ENCODE assay signal across 1 cellular context in the genomic region with DNA sequence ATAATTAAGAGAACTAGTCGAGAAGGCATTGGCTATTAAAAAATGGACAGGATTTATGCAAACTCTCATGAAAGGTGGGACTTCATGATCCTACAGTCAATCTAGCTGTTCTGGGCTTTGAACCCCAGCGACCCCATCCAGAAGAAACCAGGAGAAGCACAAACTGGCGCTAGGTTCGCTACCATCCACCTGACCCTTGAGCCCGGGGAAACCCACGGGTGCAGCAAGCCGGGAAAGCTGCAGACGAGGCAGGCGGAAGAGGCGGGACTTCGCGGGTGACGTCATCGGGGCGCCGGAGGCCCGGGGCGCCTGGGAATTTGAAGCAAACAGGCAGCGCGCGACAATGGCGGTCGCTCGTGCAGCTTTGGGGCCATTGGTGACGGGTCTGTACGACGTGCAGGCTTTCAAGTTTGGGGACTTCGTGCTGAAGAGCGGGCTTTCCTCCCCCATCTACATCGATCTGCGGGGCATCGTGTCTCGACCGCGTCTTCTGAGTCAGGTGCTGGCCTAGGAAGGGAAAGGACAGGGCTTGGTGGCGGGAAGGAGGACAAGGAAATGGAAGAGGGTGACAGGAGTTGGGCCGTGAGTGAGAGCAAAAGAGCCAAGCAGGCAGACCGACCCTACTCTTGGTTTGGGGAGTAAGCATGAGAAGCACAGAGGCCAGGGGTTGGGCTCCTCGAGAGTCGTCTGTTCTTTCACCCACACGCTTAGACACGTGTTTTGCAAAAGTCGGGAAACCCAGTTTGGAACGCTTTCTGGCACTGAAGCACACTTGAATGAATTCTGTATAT.
TF ChIP-seq lines count a peak whose summit lies in the region.

A gene (plus strand): TSS at position 324 of the 791 bp plus-strand sequence. CDS start 20 bp downstream, at position 344.

TF ChIP-seq in HepG2, 621 proteins besides CTCF, POLR2A, EP300 and RAD21 (continued from another document and continues in another):
- TF ChIP-seq, protein P1, sequence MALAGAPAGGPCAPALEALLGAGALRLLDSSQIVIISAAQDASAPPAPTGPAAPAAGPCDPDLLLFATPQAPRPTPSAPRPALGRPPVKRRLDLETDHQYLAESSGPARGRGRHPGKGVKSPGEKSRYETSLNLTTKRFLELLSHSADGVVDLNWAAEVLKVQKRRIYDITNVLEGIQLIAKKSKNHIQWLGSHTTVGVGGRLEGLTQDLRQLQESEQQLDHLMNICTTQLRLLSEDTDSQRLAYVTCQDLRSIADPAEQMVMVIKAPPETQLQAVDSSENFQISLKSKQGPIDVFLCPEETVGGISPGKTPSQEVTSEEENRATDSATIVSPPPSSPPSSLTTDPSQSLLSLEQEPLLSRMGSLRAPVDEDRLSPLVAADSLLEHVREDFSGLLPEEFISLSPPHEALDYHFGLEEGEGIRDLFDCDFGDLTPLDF (CRISPR knock-in tag; IDR thresholded peaks at IDR 0.05), result peak; percentile 82
- TF ChIP-seq, protein P2, sequence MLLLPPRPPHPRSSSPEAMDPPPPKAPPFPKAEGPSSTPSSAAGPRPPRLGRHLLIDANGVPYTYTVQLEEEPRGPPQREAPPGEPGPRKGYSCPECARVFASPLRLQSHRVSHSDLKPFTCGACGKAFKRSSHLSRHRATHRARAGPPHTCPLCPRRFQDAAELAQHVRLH (CRISPR knock-in tag; IDR thresholded peaks at IDR 0.05; ENCODE audit: borderline replicate concordance, low read depth), result peak; percentile 85; the same call in 1 of the 2 replicates
- peak; percentile 27; the same call in 1 of the 2 replicates for TF ChIP-seq SIN3A (IDR thresholded peaks at IDR 0.05; ENCODE audit: borderline replicate concordance, low read depth, low read length)
- no peak for TF ChIP-seq ZNF484 (CRISPR knock-in tag; IDR thresholded peaks at IDR 0.05; ENCODE audit: borderline replicate concordance, low read depth)
- TF ChIP-seq TBP (CRISPR knock-in tag; IDR thresholded peaks at IDR 0.05), result 0 out of 2 replicates have a peak, but pooled peaks have one; percentile 41
- TF ChIP-seq ONECUT2 (CRISPR knock-in tag; IDR thresholded peaks at IDR 0.05), result no peak
- TF ChIP-seq, protein P3, sequence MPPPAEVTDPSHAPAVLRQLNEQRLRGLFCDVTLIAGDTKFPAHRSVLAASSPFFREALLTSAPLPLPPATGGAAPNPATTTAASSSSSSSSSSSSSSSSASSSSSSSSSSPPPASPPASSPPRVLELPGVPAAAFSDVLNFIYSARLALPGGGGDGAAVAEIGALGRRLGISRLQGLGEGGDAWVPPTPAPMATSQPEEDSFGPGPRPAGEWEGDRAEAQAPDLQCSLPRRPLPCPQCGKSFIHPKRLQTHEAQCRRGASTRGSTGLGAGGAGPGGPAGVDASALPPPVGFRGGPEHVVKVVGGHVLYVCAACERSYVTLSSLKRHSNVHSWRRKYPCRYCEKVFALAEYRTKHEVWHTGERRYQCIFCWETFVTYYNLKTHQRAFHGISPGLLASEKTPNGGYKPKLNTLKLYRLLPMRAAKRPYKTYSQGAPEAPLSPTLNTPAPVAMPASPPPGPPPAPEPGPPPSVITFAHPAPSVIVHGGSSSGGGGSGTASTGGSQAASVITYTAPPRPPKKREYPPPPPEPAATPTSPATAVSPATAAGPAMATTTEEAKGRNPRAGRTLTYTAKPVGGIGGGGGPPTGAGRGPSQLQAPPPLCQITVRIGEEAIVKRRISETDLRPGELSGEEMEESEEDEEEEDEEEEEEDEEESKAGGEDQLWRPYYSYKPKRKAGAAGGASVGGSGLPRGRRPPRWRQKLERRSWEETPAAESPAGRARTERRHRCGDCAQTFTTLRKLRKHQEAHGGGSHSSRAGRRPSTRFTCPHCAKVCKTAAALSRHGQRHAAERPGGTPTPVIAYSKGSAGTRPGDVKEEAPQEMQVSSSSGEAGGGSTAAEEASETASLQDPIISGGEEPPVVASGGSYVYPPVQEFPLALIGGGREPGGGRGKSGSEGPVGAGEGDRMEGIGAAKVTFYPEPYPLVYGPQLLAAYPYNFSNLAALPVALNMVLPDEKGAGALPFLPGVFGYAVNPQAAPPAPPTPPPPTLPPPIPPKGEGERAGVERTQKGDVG (CRISPR knock-in tag; IDR thresholded peaks at IDR 0.05; ENCODE audit: borderline replicate concordance), result peak; percentile 67; the same call in 1 of the 2 replicates
- TF ChIP-seq, protein P4, sequence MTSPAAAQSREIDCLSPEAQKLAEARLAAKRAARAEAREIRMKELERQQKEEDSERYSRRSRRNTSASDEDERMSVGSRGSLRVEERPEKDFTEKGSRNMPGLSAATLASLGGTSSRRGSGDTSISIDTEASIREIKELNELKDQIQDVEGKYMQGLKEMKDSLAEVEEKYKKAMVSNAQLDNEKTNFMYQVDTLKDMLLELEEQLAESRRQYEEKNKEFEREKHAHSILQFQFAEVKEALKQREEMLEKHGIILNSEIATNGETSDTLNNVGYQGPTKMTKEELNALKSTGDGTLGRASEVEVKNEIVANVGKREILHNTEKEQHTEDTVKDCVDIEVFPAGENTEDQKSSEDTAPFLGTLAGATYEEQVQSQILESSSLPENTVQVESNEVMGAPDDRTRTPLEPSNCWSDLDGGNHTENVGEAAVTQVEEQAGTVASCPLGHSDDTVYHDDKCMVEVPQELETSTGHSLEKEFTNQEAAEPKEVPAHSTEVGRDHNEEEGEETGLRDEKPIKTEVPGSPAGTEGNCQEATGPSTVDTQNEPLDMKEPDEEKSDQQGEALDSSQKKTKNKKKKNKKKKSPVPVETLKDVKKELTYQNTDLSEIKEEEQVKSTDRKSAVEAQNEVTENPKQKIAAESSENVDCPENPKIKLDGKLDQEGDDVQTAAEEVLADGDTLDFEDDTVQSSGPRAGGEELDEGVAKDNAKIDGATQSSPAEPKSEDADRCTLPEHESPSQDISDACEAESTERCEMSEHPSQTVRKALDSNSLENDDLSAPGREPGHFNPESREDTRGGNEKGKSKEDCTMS (CRISPR knock-in tag; conservative IDR thresholded peaks at IDR 0.05), result 0 out of 2 replicates have a peak, but pooled peaks have one; percentile 44
- TF ChIP-seq ZNF724P (CRISPR knock-in tag; IDR thresholded peaks at IDR 0.05; ENCODE audit: borderline replicate concordance), result no peak; the same call in 1 of the 2 replicates
- no peak for TF ChIP-seq ZNF460 (CRISPR knock-in tag; IDR thresholded peaks at IDR 0.05; ENCODE audit: borderline replicate concordance)
- TF ChIP-seq, protein P5, sequence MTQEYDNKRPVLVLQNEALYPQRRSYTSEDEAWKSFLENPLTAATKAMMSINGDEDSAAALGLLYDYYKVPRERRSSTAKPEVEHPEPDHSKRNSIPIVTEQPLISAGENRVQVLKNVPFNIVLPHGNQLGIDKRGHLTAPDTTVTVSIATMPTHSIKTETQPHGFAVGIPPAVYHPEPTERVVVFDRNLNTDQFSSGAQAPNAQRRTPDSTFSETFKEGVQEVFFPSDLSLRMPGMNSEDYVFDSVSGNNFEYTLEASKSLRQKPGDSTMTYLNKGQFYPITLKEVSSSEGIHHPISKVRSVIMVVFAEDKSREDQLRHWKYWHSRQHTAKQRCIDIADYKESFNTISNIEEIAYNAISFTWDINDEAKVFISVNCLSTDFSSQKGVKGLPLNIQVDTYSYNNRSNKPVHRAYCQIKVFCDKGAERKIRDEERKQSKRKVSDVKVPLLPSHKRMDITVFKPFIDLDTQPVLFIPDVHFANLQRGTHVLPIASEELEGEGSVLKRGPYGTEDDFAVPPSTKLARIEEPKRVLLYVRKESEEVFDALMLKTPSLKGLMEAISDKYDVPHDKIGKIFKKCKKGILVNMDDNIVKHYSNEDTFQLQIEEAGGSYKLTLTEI (CRISPR knock-in tag; conservative IDR thresholded peaks at IDR 0.05), result no peak
- TF ChIP-seq SRF (IDR thresholded peaks at IDR 0.05; ENCODE audit: low read depth, low read length), result no peak
- TF ChIP-seq RFX1 (IDR thresholded peaks at IDR 0.05), result no peak
- no peak for TF ChIP-seq WIZ (CRISPR knock-in tag; IDR thresholded peaks at IDR 0.05)
- TF ChIP-seq KLF13 (CRISPR knock-in tag; IDR thresholded peaks at IDR 0.05), result no peak
- TF ChIP-seq BORCS8-MEF2B (CRISPR knock-in tag; IDR thresholded peaks at IDR 0.05), result peak; percentile 58; the same call in 1 of the 2 replicates
- peak; percentile 51; the same call in 1 of the 2 replicates for TF ChIP-seq ZNF451 (CRISPR knock-in tag; IDR thresholded peaks at IDR 0.05)
- TF ChIP-seq ZNF205 (CRISPR knock-in tag; IDR thresholded peaks at IDR 0.05), result peak; percentile 68; the same call in 1 of the 2 replicates
- TF ChIP-seq NR2C2 (CRISPR knock-in tag; IDR thresholded peaks at IDR 0.05; ENCODE audit: borderline replicate concordance), result peak; percentile 67
- TF ChIP-seq, protein P6, sequence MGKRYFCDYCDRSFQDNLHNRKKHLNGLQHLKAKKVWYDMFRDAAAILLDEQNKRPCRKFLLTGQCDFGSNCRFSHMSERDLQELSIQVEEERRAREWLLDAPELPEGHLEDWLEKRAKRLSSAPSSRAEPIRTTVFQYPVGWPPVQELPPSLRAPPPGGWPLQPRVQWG (CRISPR knock-in tag; IDR thresholded peaks at IDR 0.05; ENCODE audit: borderline replicate concordance, low read depth), result no peak
- no peak for TF ChIP-seq TP53 (CRISPR knock-in tag; conservative IDR thresholded peaks at IDR 0.05)
- no peak for TF ChIP-seq ZNF251 (CRISPR knock-in tag; IDR thresholded peaks at IDR 0.05)
- TF ChIP-seq ZNF121 (CRISPR knock-in tag; IDR thresholded peaks at IDR 0.05), result no peak
- TF ChIP-seq, protein P7, sequence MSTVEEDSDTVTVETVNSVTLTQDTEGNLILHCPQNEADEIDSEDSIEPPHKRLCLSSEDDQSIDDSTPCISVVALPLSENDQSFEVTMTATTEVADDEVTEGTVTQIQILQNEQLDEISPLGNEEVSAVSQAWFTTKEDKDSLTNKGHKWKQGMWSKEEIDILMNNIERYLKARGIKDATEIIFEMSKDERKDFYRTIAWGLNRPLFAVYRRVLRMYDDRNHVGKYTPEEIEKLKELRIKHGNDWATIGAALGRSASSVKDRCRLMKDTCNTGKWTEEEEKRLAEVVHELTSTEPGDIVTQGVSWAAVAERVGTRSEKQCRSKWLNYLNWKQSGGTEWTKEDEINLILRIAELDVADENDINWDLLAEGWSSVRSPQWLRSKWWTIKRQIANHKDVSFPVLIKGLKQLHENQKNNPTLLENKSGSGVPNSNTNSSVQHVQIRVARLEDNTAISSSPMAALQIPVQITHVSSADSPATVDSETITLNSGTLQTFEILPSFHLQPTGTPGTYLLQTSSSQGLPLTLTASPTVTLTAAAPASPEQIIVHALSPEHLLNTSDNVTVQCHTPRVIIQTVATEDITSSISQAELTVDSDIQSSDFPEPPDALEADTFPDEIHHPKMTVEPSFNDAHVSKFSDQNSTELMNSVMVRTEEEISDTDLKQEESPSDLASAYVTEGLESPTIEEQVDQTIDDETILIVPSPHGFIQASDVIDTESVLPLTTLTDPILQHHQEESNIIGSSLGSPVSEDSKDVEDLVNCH (CRISPR knock-in tag; IDR thresholded peaks at IDR 0.05), result no peak
- TF ChIP-seq, protein P8, sequence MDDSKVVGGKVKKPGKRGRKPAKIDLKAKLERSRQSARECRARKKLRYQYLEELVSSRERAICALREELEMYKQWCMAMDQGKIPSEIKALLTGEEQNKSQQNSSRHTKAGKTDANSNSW (CRISPR knock-in tag; IDR thresholded peaks at IDR 0.05; ENCODE audit: borderline replicate concordance), result no peak
- TF ChIP-seq ZNF329 (CRISPR knock-in tag; IDR thresholded peaks at IDR 0.05; ENCODE audit: low read depth), result no peak
- TF ChIP-seq GTF2F1 (IDR thresholded peaks at IDR 0.05; ENCODE audit: low read length), result peak; percentile 49
- TF ChIP-seq, protein P9, sequence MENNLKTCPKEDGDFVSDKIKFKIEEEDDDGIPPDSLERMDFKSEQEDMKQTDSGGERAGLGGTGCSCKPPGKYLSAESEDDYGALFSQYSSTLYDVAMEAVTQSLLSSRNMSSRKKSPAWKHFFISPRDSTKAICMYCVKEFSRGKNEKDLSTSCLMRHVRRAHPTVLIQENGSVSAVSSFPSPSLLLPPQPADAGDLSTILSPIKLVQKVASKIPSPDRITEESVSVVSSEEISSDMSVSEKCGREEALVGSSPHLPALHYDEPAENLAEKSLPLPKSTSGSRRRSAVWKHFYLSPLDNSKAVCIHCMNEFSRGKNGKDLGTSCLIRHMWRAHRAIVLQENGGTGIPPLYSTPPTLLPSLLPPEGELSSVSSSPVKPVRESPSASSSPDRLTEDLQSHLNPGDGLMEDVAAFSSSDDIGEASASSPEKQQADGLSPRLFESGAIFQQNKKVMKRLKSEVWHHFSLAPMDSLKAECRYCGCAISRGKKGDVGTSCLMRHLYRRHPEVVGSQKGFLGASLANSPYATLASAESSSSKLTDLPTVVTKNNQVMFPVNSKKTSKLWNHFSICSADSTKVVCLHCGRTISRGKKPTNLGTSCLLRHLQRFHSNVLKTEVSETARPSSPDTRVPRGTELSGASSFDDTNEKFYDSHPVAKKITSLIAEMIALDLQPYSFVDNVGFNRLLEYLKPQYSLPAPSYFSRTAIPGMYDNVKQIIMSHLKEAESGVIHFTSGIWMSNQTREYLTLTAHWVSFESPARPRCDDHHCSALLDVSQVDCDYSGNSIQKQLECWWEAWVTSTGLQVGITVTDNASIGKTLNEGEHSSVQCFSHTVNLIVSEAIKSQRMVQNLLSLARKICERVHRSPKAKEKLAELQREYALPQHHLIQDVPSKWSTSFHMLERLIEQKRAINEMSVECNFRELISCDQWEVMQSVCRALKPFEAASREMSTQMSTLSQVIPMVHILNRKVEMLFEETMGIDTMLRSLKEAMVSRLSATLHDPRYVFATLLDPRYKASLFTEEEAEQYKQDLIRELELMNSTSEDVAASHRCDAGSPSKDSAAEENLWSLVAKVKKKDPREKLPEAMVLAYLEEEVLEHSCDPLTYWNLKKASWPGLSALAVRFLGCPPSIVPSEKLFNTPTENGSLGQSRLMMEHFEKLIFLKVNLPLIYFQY (CRISPR knock-in tag; IDR thresholded peaks at IDR 0.05; ENCODE audit: borderline replicate concordance), result 0 out of 2 replicates have a peak, but pooled peaks have one; percentile 46
- TF ChIP-seq, protein P10, sequence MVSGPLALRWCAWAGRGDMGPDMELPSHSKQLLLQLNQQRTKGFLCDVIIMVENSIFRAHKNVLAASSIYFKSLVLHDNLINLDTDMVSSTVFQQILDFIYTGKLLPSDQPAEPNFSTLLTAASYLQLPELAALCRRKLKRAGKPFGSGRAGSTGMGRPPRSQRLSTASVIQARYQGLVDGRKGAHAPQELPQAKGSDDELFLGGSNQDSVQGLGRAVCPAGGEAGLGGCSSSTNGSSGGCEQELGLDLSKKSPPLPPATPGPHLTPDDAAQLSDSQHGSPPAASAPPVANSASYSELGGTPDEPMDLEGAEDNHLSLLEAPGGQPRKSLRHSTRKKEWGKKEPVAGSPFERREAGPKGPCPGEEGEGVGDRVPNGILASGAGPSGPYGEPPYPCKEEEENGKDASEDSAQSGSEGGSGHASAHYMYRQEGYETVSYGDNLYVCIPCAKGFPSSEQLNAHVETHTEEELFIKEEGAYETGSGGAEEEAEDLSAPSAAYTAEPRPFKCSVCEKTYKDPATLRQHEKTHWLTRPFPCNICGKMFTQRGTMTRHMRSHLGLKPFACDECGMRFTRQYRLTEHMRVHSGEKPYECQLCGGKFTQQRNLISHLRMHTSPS (CRISPR knock-in tag; IDR thresholded peaks at IDR 0.05; ENCODE audit: low read depth), result peak; percentile 51; the same call in 1 of the 2 replicates
